19 cellular contexts compared by ENCODE assay signal in the genomic region with DNA sequence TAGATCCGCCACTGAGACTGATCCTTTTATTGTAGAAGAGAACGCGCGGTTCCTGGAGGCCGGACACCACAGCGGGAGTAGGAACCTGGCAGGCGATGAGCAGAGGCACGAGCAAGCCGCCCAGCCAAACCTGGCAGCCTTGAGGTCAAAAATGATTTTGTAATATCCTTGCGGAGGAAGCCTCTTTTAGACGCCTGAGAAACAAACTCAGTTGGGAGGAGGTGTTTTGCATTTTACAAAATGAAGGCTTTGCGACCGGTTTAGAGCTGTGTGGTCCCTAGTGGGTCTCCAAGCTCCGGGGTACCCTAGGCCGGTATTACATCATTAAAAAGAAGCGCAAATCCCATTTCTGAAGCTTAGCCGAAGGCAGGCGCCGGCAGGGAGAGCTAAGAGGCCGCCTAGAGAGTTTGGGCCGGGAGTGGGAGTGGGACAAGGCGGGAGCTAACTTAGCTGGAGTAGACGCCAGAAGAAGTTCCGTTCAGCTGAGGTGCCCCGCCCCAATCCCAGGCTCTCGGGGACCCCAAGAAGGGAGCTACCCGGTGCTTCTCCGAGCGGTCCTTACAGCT. TPM values are rescaled to one million over a fixed set of nuclear protein-coding genes. Genes with fewer than 3 reads are reported as not detected.
DNase-seq lines count a peak whose midpoint lies in the region; ATAC-seq, FAIRE-seq and TF ChIP-seq lines count a peak whose summit lies in the region.
"Had no signal": no experiment of that assay in that cellular context is flagged by ENCODE, and none has a peak within 500 bp of the region (broad histone marks: within the 10 kb centered on the region; RNA-seq: fewer than 3 reads in every experiment).

No MANE protein-coding gene starts in this region.

- intact Hi-C loops in esophagus squamous epithelium (cut with DNase I) = no loop called here

- no peak for FAIRE-seq in urothelium cell line (lab: Jason Lieb, UNC)
- FAIRE-seq: frontal cortex had no signal

- peaks cover 2% of the 10 kb centered on the region for H3K9me3 Mint-ChIP-seq in neural progenitor cell
- peaks cover 5% of the 10 kb centered on the region in 2 donors for H3K9me3 Mint-ChIP-seq in stimulated activated naive CD8-positive, alpha-beta T cell treated with anti-CD3 and anti-CD28 coated beads, Interleukin-15, amount 100 ng/mL, for 72 hours
- H3K9me3 Mint-ChIP-seq: activated CD4-positive, alpha-beta memory T cell treated with anti-CD3 and anti-CD28 coated beads, Interleukin-2, amount 10 ng/mL, durations not matched to agents 7 days and 5 days had no signal

- in situ Hi-C loops in brain microvascular endothelial cell (cut with HindIII; ENCODE audit: low pct_ligation_motif_present, low sequenced_read_pairs) = no loop called here

- peaks cover 91% of the 10 kb centered on the region for H4K20me1 ChIP-seq in neural progenitor cell (ENCODE audit: low read depth)

- no peak overlapping the region for H2AFZ ChIP-seq in neural progenitor cell (replicated peaks)

- no peaks in the 10 kb centered on the region for H3K9me3 ChIP-seq in HUES48 (ENCODE audit: control insufficient read depth, insufficient read depth, low read length)
- H3K9me3 ChIP-seq in neural progenitor cell (ENCODE audit: low read depth) = no peaks in the 10 kb centered on the region
- peaks cover 0 to 10% (median 7%) of the 10 kb centered on the region in 3 donors for H3K9me3 ChIP-seq in esophagus squamous epithelium

- H3K9ac ChIP-seq in HUES48 (ENCODE audit: low read depth, low read length) = no peak overlapping the region
- H3K9ac ChIP-seq in neural progenitor cell = no peak overlapping the region

- H3K79me2 ChIP-seq in neural progenitor cell (ENCODE audit: low read depth) = no peaks in the 10 kb centered on the region

- WGBS in esophagus squamous epithelium, 2 donors = 23 to 48% methylated on average over 6 to 14 of the region's 29 CpGs

- H3K4me2 ChIP-seq in neural progenitor cell = peak overlapping the region; percentile 60

- H3K27me3 ChIP-seq in HUES48 (ENCODE audit: control insufficient read depth, insufficient read depth, low read length) (peaks cover 99% of the 10 kb centered on the region), brain microvascular endothelial cell (replicated peaks) (no peaks in the 10 kb centered on the region), neural progenitor cell (peaks cover 100% of the 10 kb centered on the region), esophagus squamous epithelium (peaks cover 0 to 100% (median 38%) of the 10 kb centered on the region in 4 donors)

- no peak overlapping the region for H3K27ac Mint-ChIP-seq in neural progenitor cell
- peak overlapping the region in 1 of 2 donors; percentile 72 for H3K27ac Mint-ChIP-seq in stimulated activated naive CD8-positive, alpha-beta T cell treated with anti-CD3 and anti-CD28 coated beads, Interleukin-15, amount 100 ng/mL, for 72 hours
- H3K27ac Mint-ChIP-seq: CD8-positive, alpha-beta memory T cell had no signal

- no peak for ATAC-seq in stimulated activated naive CD8-positive, alpha-beta T cell treated with anti-CD3 and anti-CD28 coated beads, Interleukin-15, amount 100 ng/mL, for 72 hours
- ATAC-seq: HCT116, sciatic nerve had no signal

- H3K27me3 Mint-ChIP-seq in neural progenitor cell (ENCODE audit: insufficient read depth, low read depth) = peaks cover 83% of the 10 kb centered on the region
- peaks cover 83% of the 10 kb centered on the region for H3K27me3 Mint-ChIP-seq in stimulated activated naive CD8-positive, alpha-beta T cell treated with anti-CD3 and anti-CD28 coated beads, Interleukin-15, amount 100 ng/mL, for 72 hours

- no peak for TF ChIP-seq POLR2A in esophagus squamous epithelium (IDR thresholded peaks at IDR 0.05)

- no peak overlapping the region for H3K4me3 Mint-ChIP-seq in neural progenitor cell
- H3K4me3 Mint-ChIP-seq in stimulated activated naive CD8-positive, alpha-beta T cell treated with anti-CD3 and anti-CD28 coated beads, Interleukin-15, amount 100 ng/mL, for 72 hours = no peak overlapping the region
- H3K4me3 Mint-ChIP-seq: activated CD4-positive, alpha-beta memory T cell treated with anti-CD3 and anti-CD28 coated beads, Interleukin-2, amount 10 ng/mL, durations not matched to agents 7 days and 5 days; CD8-positive, alpha-beta memory T cell had no signal

- peak overlapping the region; percentile 42 for H3K4me3 ChIP-seq in HUES48 (ENCODE audit: low read depth, low read length)
- H3K4me3 ChIP-seq in brain microvascular endothelial cell (ENCODE audit: low read depth, low read length) = peak overlapping the region; percentile 9
- H3K4me3 ChIP-seq in iPS-11a (ENCODE audit: low read depth, low read length) = peak overlapping the region; percentile 20
- H3K4me3 ChIP-seq in neural progenitor cell = no peak overlapping the region
- no peak overlapping the region for H3K4me3 ChIP-seq in esophagus squamous epithelium

- H3K36me3 ChIP-seq in HUES48 (ENCODE audit: control insufficient read depth, insufficient read depth, low read length) = no peaks in the 10 kb centered on the region
- peaks cover 10% of the 10 kb centered on the region for H3K36me3 ChIP-seq in brain microvascular endothelial cell (replicated peaks)
- no peaks in the 10 kb centered on the region for H3K36me3 ChIP-seq in neural progenitor cell
- no peaks in the 10 kb centered on the region for H3K36me3 ChIP-seq in esophagus squamous epithelium

- peaks cover 20% of the 10 kb centered on the region for H3K4me1 Mint-ChIP-seq in neural progenitor cell
- peaks cover 29% of the 10 kb centered on the region for H3K4me1 Mint-ChIP-seq in stimulated activated naive CD8-positive, alpha-beta T cell treated with anti-CD3 and anti-CD28 coated beads, Interleukin-15, amount 100 ng/mL, for 72 hours

- DNase-seq in brain microvascular endothelial cell (no peak), neural progenitor cell (ENCODE audit: low spot score) (peak; percentile 49), urothelium cell line (ENCODE audit: low spot score) (no peak), occipital lobe (lab: John Stamatoyannopoulos, UW) (no peak), esophagus squamous epithelium (lab: John Stamatoyannopoulos, UW) (no peak)
- no peak for DNase-seq in stimulated activated naive CD8-positive, alpha-beta T cell treated with anti-CD3 and anti-CD28 coated beads, Interleukin-15, amount 100 ng/mL, for 72 hours
- DNase-seq: activated CD4-positive, alpha-beta memory T cell treated with anti-CD3 and anti-CD28 coated beads, Interleukin-2, amount 10 ng/mL, durations not matched to agents 7 days and 5 days; CD8-positive, alpha-beta memory T cell; cerebellar nuclear complex; NCI-H1436; NCI-H2227 treated with DMSO at 0.1 percent for 48 hours; NK-92 treated with Interleukin-12 subunit alpha and Interleukin-12 subunit beta, amount 100 ng/mL, for 24 hours; stimulated activated CD4-positive, alpha-beta T cell treated with anti-CD3 and anti-CD28 coated beads, Interleukin-2, amount 100 ng/mL, for 24 hours had no signal

- TF ChIP-seq CTCF in brain microvascular endothelial cell (IDR thresholded peaks at IDR 0.05; ENCODE audit: low read depth, low read length, missing control alignments) (no peak), neural progenitor cell (IDR thresholded peaks at IDR 0.05) (no peak), esophagus squamous epithelium (IDR thresholded peaks at IDR 0.05) (no peak)

- H3F3A ChIP-seq in neural progenitor cell (ENCODE audit: low read depth) = peaks cover 21% of the 10 kb centered on the region

- peaks cover 22% of the 10 kb centered on the region for H3K4me1 ChIP-seq in HUES48 (ENCODE audit: control insufficient read depth, insufficient read depth, low read length)
- peaks cover 9% of the 10 kb centered on the region for H3K4me1 ChIP-seq in neural progenitor cell
- peaks cover 0 to 27% (median 0%) of the 10 kb centered on the region in 3 donors for H3K4me1 ChIP-seq in esophagus squamous epithelium

- H3K36me3 Mint-ChIP-seq in neural progenitor cell = no peaks in the 10 kb centered on the region

- no peak overlapping the region for H3K27ac ChIP-seq in HUES48 (ENCODE audit: low read depth, low read length)
- H3K27ac ChIP-seq in brain microvascular endothelial cell = peak overlapping the region; percentile 96
- H3K27ac ChIP-seq in neural progenitor cell = no peak overlapping the region
- H3K27ac ChIP-seq in esophagus squamous epithelium = no peak overlapping the region
- H3K27ac ChIP-seq: RWPE1 had no signal

RNA-seq across cellular contexts. Expression of a gene that starts 1.8 kb away (rescaled TPM):
- total RNA-seq in neural progenitor cell (ENCODE audit: low replicate concordance) (not detected in 2 replicates), occipital lobe (7.8 TPM), esophagus squamous epithelium (1 to 10 TPM in 2 of 4 donors, under 1 TPM in 2; 0.15 to 4.4 (median 1.9) TPM)
- total RNA-seq: activated CD4-positive, alpha-beta memory T cell treated with anti-CD3 and anti-CD28 coated beads, Interleukin-2, amount 10 ng/mL, durations not matched to agents 7 days and 5 days; CD8-positive, alpha-beta memory T cell had no signal

Comparison
In these comparisons a context has a peak if more than half of its experiments do, and no peak if none do; other contexts are left out.
1. H3K4me3 ChIP-seq: peak in HUES48 (single experiment), brain microvascular endothelial cell (single experiment) and iPS-11a (single experiment); none in neural progenitor cell (single experiment) and esophagus squamous epithelium (0 of 4).